In genomic region chr7:132842478-132842877, GRCh38 we compare ENCODE assay signal across 35 cellular contexts.
"Had no signal": no experiment of that assay in that cellular context is flagged by ENCODE, and none has a peak within 500 bp of the region (broad histone marks: within the 10 kb centered on the region; RNA-seq: fewer than 3 reads in every experiment).

No MANE protein-coding gene starts in this region.

- DNase-seq: Karpas-422, Kasumi-1, MG63, MM.1S, MV-4-11, NCI-H1048, NCI-H1092, NCI-H1092 treated with DMSO at 0.1 percent for 48 hours, NCI-H1105, NCI-H1105 treated with DMSO at 0.1 percent for 48 hours, NCI-H1417, NCI-H1417 treated with DMSO at 0.1 percent for 48 hours, NCI-H1436, NCI-H1436 treated with DMSO at 0.1 percent for 48 hours, NCI-H146, NCI-H1694, NCI-H1694 treated with DMSO at 0.1 percent for 48 hours, NCI-H187, NCI-H187 treated with DMSO at 0.1 percent for 48 hours, NCI-H1930, NCI-H2029, NCI-H2029 treated with DMSO at 0.1 percent for 48 hours, NCI-H2081, NCI-H2081 treated with DMSO at 0.1 percent for 48 hours, NCI-H2107, NCI-H2171, NCI-H2171 treated with DMSO at 0.1 percent for 48 hours, NCI-H2227 treated with DMSO at 0.1 percent for 48 hours, NCI-H226, NCI-H345, NCI-H446, NCI-H446 treated with DMSO at 0.1 percent for 48 hours, NCI-H510A, NCI-H510A treated with DMSO at 0.1 percent for 48 hours, NCI-H524 had no signal

- H3K36me3 ChIP-seq: MG63 had no signal

- H3K9me3 ChIP-seq: MG63 had no signal

- H3K27me3 ChIP-seq: MG63 had no signal

- H3K4me3 ChIP-seq: MG63 had no signal
